Comparison of ENCODE assay signal across 1 cellular context in genomic region chr16:83912152-83912948, GRCh38.
TF ChIP-seq lines count a peak whose summit lies in the region.

No MANE protein-coding gene starts in this region.

TF ChIP-seq in H1, 55 proteins besides CTCF, POLR2A, EP300 and RAD21:
- TF ChIP-seq CEBPB (IDR thresholded peaks at IDR 0.05; ENCODE audit: low read depth, low read length), result no peak
- TF ChIP-seq HDAC6 (IDR thresholded peaks at IDR 0.05; ENCODE audit: low read depth, low read length), result no peak
- no peak for TF ChIP-seq POLR2AphosphoS5 (IDR thresholded peaks at IDR 0.05; ENCODE audit: low read depth, low read length)
- TF ChIP-seq FOSL1 (IDR thresholded peaks at IDR 0.05; ENCODE audit: insufficient read depth, low read depth, low read length), result no peak
- no peak for TF ChIP-seq CTBP2 (IDR thresholded peaks at IDR 0.05; ENCODE audit: borderline replicate concordance, insufficient read depth, insufficient read length, low read length)
- TF ChIP-seq RNF2 (IDR thresholded peaks at IDR 0.05; ENCODE audit: borderline replicate concordance, low read depth, low read length, missing control alignments, poor library complexity, severe bottlenecking), result no peak
- TF ChIP-seq BRCA1 (IDR thresholded peaks at IDR 0.05; ENCODE audit: low read depth, low read length), result no peak
- no peak for TF ChIP-seq E2F6 (IDR thresholded peaks at IDR 0.05)
- no peak for TF ChIP-seq EGR1 (IDR thresholded peaks at IDR 0.05; ENCODE audit: borderline replicate concordance, low read depth, low read length)
- no peak for TF ChIP-seq KDM4A (IDR thresholded peaks at IDR 0.05; ENCODE audit: low read depth, low read length, severe bottlenecking)
TF ChIP-seq in H1: peak in this region for 0.
